ENCODE assay signal across 20 cellular contexts in genomic region chr11:125091877-125092664, GRCh38. TPM values are rescaled to one million over a fixed set of nuclear protein-coding genes. Genes with fewer than 3 reads are reported as not detected.
A peak's percentile ranks its signal among the peaks of the same experiment; 100 is the strongest.
DNase-seq lines count a peak whose midpoint lies in the region; ATAC-seq and TF ChIP-seq lines count a peak whose summit lies in the region.
"Had no signal": no experiment of that assay in that cellular context is flagged by ENCODE, and none has a peak within 500 bp of the region (broad histone marks: within the 10 kb centered on the region; RNA-seq: fewer than 3 reads in every experiment).

No MANE protein-coding gene starts in this region.

- no peak overlapping the region for H3K4me3 Mint-ChIP-seq in MCF 10A (ENCODE audit: unreplicated experiment)
- no peak overlapping the region for H3K4me3 Mint-ChIP-seq in brain
- H3K4me3 Mint-ChIP-seq in stimulated activated effector memory CD8-positive, alpha-beta T cell treated with anti-CD3 and anti-CD28 coated beads, Interleukin-12 subunit alpha, Interleukin-12 subunit beta, amount 100 ng/mL, for 72 hours, result no peak overlapping the region
- H3K4me3 Mint-ChIP-seq: activated B cell treated with CpG ODN at 0.5 μM for 24 hours; activated CD4-positive, alpha-beta memory T cell treated with anti-CD3 and anti-CD28 coated beads for 36 hours; natural killer cell; T-helper 2 cell treated with Interferon-gamma antibody and Interleukin-4, amounts not matched to agents 5 μg/mL and 100 μg/mL, for 36 hours had no signal

- ATAC-seq in stimulated activated effector memory CD8-positive, alpha-beta T cell treated with anti-CD3 and anti-CD28 coated beads, Interleukin-12 subunit alpha, Interleukin-12 subunit beta, amount 100 ng/mL, for 72 hours, result no peak
- ATAC-seq in HG02678 (IDR thresholded peaks at IDR 0.05; ENCODE audit: unreplicated experiment), result no peak
- ATAC-seq in GM18870 (IDR thresholded peaks at IDR 0.05; ENCODE audit: unreplicated experiment), result no peak
- no peak for ATAC-seq in HG02798 (IDR thresholded peaks at IDR 0.05; ENCODE audit: poor library complexity, unreplicated experiment)

- H3K27me3 Mint-ChIP-seq in MCF 10A (ENCODE audit: insufficient read depth, unreplicated experiment) (no peaks in the 10 kb centered on the region), brain (no peaks in the 10 kb centered on the region)
- H3K27me3 Mint-ChIP-seq: activated B cell treated with CpG ODN at 0.5 μM for 24 hours; activated CD4-positive, alpha-beta memory T cell treated with anti-CD3 and anti-CD28 coated beads for 36 hours; progenitor cell of endocrine pancreas had no signal

- H3K4me1 ChIP-seq in mammary epithelial cell (ENCODE audit: insufficient read depth, low read length) (peaks cover 14% of the 10 kb centered on the region), mesenchymal stem cell (ENCODE audit: control insufficient read depth, insufficient read depth, low read depth, low read length) (peaks cover 7% of the 10 kb centered on the region)
- H3K4me1 ChIP-seq: SJSA1 had no signal

- no peak overlapping the region for H2BK5ac ChIP-seq in mesenchymal stem cell (ENCODE audit: low read depth, low read length, poor library complexity, severe bottlenecking)

- no peak overlapping the region for H2BK15ac ChIP-seq in mesenchymal stem cell (ENCODE audit: low read depth, poor library complexity, severe bottlenecking)

- H3K9me3 Mint-ChIP-seq in MCF 10A (ENCODE audit: unreplicated experiment), result no peaks in the 10 kb centered on the region
- H3K9me3 Mint-ChIP-seq in brain, result no peaks in the 10 kb centered on the region
- no peaks in the 10 kb centered on the region for H3K9me3 Mint-ChIP-seq in stimulated activated effector memory CD8-positive, alpha-beta T cell treated with anti-CD3 and anti-CD28 coated beads, Interleukin-12 subunit alpha, Interleukin-12 subunit beta, amount 100 ng/mL, for 72 hours
- H3K9me3 Mint-ChIP-seq: activated B cell treated with CpG ODN at 0.5 μM for 24 hours; activated CD4-positive, alpha-beta memory T cell treated with anti-CD3 and anti-CD28 coated beads for 36 hours; natural killer cell; T-helper 2 cell treated with Interferon-gamma antibody and Interleukin-4, amounts not matched to agents 5 μg/mL and 100 μg/mL, for 36 hours had no signal

- H3K36me3 Mint-ChIP-seq in MCF 10A (ENCODE audit: insufficient read depth, unreplicated experiment) (peaks cover 22% of the 10 kb centered on the region), brain (peaks cover 11% of the 10 kb centered on the region)
- H3K36me3 Mint-ChIP-seq in stimulated activated effector memory CD8-positive, alpha-beta T cell treated with anti-CD3 and anti-CD28 coated beads, Interleukin-12 subunit alpha, Interleukin-12 subunit beta, amount 100 ng/mL, for 72 hours, result no peaks in the 10 kb centered on the region
- H3K36me3 Mint-ChIP-seq: natural killer cell had no signal

- no peak for DNase-seq in MCF 10A (ENCODE audit: unreplicated experiment)
- DNase-seq in mammary epithelial cell, result no peak
- DNase-seq in mesenchymal stem cell, result no peak
- DNase-seq in stimulated activated effector memory CD8-positive, alpha-beta T cell treated with anti-CD3 and anti-CD28 coated beads, Interleukin-12 subunit alpha, Interleukin-12 subunit beta, amount 100 ng/mL, for 72 hours (ENCODE audit: low spot score in 2 of 2), result no peak
- DNase-seq: activated B cell treated with CpG ODN at 0.5 μM for 24 hours; activated CD4-positive, alpha-beta memory T cell treated with anti-CD3 and anti-CD28 coated beads for 36 hours; activated gamma-delta T cell treated with Interleukin-2 at 50 U/mL for 16 hours; activated T-cell treated with anti-CD3 and anti-CD28 coated beads for 4 hours; natural killer cell; NCI-H2029; stimulated activated CD4-positive, alpha-beta T cell treated with anti-CD3 and anti-CD28 coated beads, Interleukin-2, amount 100 ng/mL, for 48 hours; stomach had no signal

- no peak overlapping the region for H3K14ac ChIP-seq in mesenchymal stem cell (ENCODE audit: low read length in 2 of 2)

- BruUV-seq in MCF 10A (replicated peaks; lab: Mats Ljungman, UMichigan) (no TSS peak), mammary epithelial cell (replicated peaks; lab: Mats Ljungman, UMichigan) (no TSS peak)

- 90% methylated on average over 6 of the region's 6 CpGs for WGBS in mammary epithelial cell (ENCODE audit: low coverage, missing lambda C conversion rate)
- WGBS in mesenchymal stem cell, result 87% methylated on average over 4 of the region's 6 CpGs

- H2BK120ac ChIP-seq in mesenchymal stem cell (ENCODE audit: low read depth, low read length), result peak overlapping the region; percentile 64

- dilution Hi-C loops in mammary epithelial cell (cut with HindIII; ENCODE audit: low sequenced_read_pairs), result no loop called here

- no peaks in the 10 kb centered on the region for H3K79me2 ChIP-seq in mammary epithelial cell (ENCODE audit: insufficient read depth, low read length)

- H3K79me1 ChIP-seq in mesenchymal stem cell (replicated peaks; ENCODE audit: low read length, poor library complexity, severe bottlenecking), result no peaks in the 10 kb centered on the region

- H3K4ac ChIP-seq in mesenchymal stem cell (ENCODE audit: low read depth in 1 of 2, low read length in 2 of 2), result peak overlapping the region; percentile 0 to 58

- H2AK5ac ChIP-seq in mesenchymal stem cell (ENCODE audit: low read length, severe bottlenecking), result peak overlapping the region; percentile 55

- no peaks in the 10 kb centered on the region for H3K27me3 ChIP-seq in mammary epithelial cell (ENCODE audit: insufficient read depth, low read length)
- H3K27me3 ChIP-seq in mesenchymal stem cell (ENCODE audit: control insufficient read depth in 1 of 2, insufficient read depth in 1 of 2, low read length in 2 of 2), result no peaks in the 10 kb centered on the region
- H3K27me3 ChIP-seq: BLaER1, SJSA1, stomach had no signal

- no peak overlapping the region for H3K9ac ChIP-seq in mammary epithelial cell (ENCODE audit: insufficient read depth, low read length)
- H3K9ac ChIP-seq in mesenchymal stem cell (ENCODE audit: low read length), result peak overlapping the region; percentile 65
- H3K9ac ChIP-seq: BLaER1 had no signal

- peak overlapping the region; percentile 4 for H4K91ac ChIP-seq in mesenchymal stem cell (ENCODE audit: low read length)

- H3K4me1 Mint-ChIP-seq in MCF 10A (ENCODE audit: insufficient read depth, unreplicated experiment) (peaks cover 8% of the 10 kb centered on the region), brain (peaks cover 19% of the 10 kb centered on the region)
- no peaks in the 10 kb centered on the region for H3K4me1 Mint-ChIP-seq in stimulated activated effector memory CD8-positive, alpha-beta T cell treated with anti-CD3 and anti-CD28 coated beads, Interleukin-12 subunit alpha, Interleukin-12 subunit beta, amount 100 ng/mL, for 72 hours

- no peak overlapping the region for H3K23ac ChIP-seq in mesenchymal stem cell (ENCODE audit: low read length in 2 of 2)

- H3K27ac Mint-ChIP-seq in MCF 10A (ENCODE audit: low read depth, unreplicated experiment) (peak overlapping the region; percentile 13), brain (peak overlapping the region; percentile 33 to 84 (median 68))
- H3K27ac Mint-ChIP-seq in stimulated activated effector memory CD8-positive, alpha-beta T cell treated with anti-CD3 and anti-CD28 coated beads, Interleukin-12 subunit alpha, Interleukin-12 subunit beta, amount 100 ng/mL, for 72 hours, result peak overlapping the region; percentile 26
- H3K27ac Mint-ChIP-seq: activated B cell treated with CpG ODN at 0.5 μM for 24 hours; activated CD4-positive, alpha-beta memory T cell treated with anti-CD3 and anti-CD28 coated beads for 36 hours; progenitor cell of endocrine pancreas; T-helper 2 cell treated with Interferon-gamma antibody and Interleukin-4, amounts not matched to agents 5 μg/mL and 100 μg/mL, for 36 hours had no signal

- peaks cover 2% of the 10 kb centered on the region for H3K36me3 ChIP-seq in mammary epithelial cell (ENCODE audit: insufficient read depth, low read length)
- peaks cover 0 to 28% of the 10 kb centered on the region in 2 experiments for H3K36me3 ChIP-seq in mesenchymal stem cell (ENCODE audit: control insufficient read depth in 1 of 2, insufficient read depth in 2 of 2, low read depth in 1 of 2, low read length in 2 of 2)
- H3K36me3 ChIP-seq: SJSA1 had no signal

- no peaks in the 10 kb centered on the region for H4K20me1 ChIP-seq in mammary epithelial cell (ENCODE audit: insufficient read depth, low read length)
- H4K20me1 ChIP-seq: BLaER1 had no signal

- H4K8ac ChIP-seq in mesenchymal stem cell (ENCODE audit: low read length), result peak overlapping the region; percentile 88

- H3K18ac ChIP-seq in mesenchymal stem cell (ENCODE audit: low read depth in 1 of 2, low read length in 2 of 2), result peak overlapping the region; percentile 44 to 73

- no peak for TF ChIP-seq CTCF in MCF 10A (IDR thresholded peaks at IDR 0.05; ENCODE audit: unreplicated experiment)
- no peak for TF ChIP-seq CTCF in mammary epithelial cell (conservative IDR thresholded peaks at IDR 0.05 in 1 of 2, IDR thresholded peaks at IDR 0.05 in 1 of 2; ENCODE audit: extremely low read depth in 1 of 2, insufficient read depth in 1 of 2, low read depth in 1 of 2, low read length in 2 of 2)
- no peak for TF ChIP-seq CTCF in brain (conservative IDR thresholded peaks at IDR 0.05)

- H3K4me3 ChIP-seq in mammary epithelial cell (replicated peaks in 1 of 3; ENCODE audit: insufficient read depth in 1 of 3, low read depth in 2 of 3, low read length in 3 of 3), result no peak overlapping the region
- H3K4me3 ChIP-seq in mesenchymal stem cell (ENCODE audit: insufficient read depth in 1 of 2, low read depth in 1 of 2, low read length in 2 of 2), result no peak overlapping the region
- H3K4me3 ChIP-seq: BLaER1, SJSA1, stomach had no signal

- POLR2A ChIA-PET in MCF 10A (lab: Yijun Ruan, JAX), result interaction anchor here (0.7 to 2.5 kb wide), 5 partner anchors 9 to 27 kb away, joined by 3 to 15 read pairs (median 3); no protein-coding TSS in a partner anchor

- intact Hi-C loops in MCF 10A (cut with micrococcal nuclease) (loop anchor here (2.0 kb wide), 1 partner anchor 255 kb away; no protein-coding TSS in a partner anchor), mammary epithelial cell (cut with micrococcal nuclease) (loop anchor here (1.0 to 5.0 kb wide), 3 partner anchors 49 to 255 kb away; no protein-coding TSS in a partner anchor)

- CTCF ChIA-PET in MCF 10A (lab: Yijun Ruan, JAX) (interaction anchor here (0.9 to 2.7 kb wide), 15 partner anchors 9 to 348 kb away, joined by 3 to 29 read pairs (median 4); partner anchors contain the start of gene TMEM218), mammary epithelial cell (lab: Charles Lee; ENCODE audit: low non-redundant PET) (no interaction called here)

- in situ Hi-C loops in mammary epithelial cell (cut with MboI; ENCODE audit: low sequenced_read_pairs in 2 of 2), result no loop called here

- H3K27ac ChIP-seq in mammary epithelial cell (ENCODE audit: insufficient read depth, low read depth, low read length) (no peak overlapping the region), mesenchymal stem cell (ENCODE audit: low read length, poor library complexity, severe bottlenecking) (peak overlapping the region; percentile 21)
- H3K27ac ChIP-seq: BLaER1, SJSA1 had no signal

- H2AFZ ChIP-seq in mammary epithelial cell (ENCODE audit: low read depth, low read length), result no peak overlapping the region
- H2AFZ ChIP-seq in mesenchymal stem cell (ENCODE audit: low read depth, low read length), result no peak overlapping the region

- no peaks in the 10 kb centered on the region for H3K9me3 ChIP-seq in mammary epithelial cell (replicated peaks; ENCODE audit: insufficient read depth, low read length)
- H3K9me3 ChIP-seq in mesenchymal stem cell (ENCODE audit: control insufficient read depth, low read length), result no peaks in the 10 kb centered on the region
- H3K9me3 ChIP-seq: BLaER1, SJSA1, stomach had no signal

- H3K4me2 ChIP-seq in mammary epithelial cell (ENCODE audit: insufficient read depth, low read depth, low read length) (no peak overlapping the region), mesenchymal stem cell (ENCODE audit: low read length, poor library complexity, severe bottlenecking) (no peak overlapping the region)
- H3K4me2 ChIP-seq: BLaER1 had no signal

- H2BK12ac ChIP-seq in mesenchymal stem cell (ENCODE audit: low read length in 2 of 2), result peak overlapping the region in 1 of 2 experiments; percentile 59

RNA-seq across cellular contexts. Expression of gene TMEM218, which starts 19.4 kb away (rescaled TPM):
- 21.1 and 31.3 TPM in 2 replicates for total RNA-seq in MCF 10A (2022)
- 10 to 100 TPM; 15.0 to 17.5 TPM for total RNA-seq in mammary epithelial cell
- 25.6 TPM for polyA plus RNA-seq in mammary epithelial cell
- polyA minus RNA-seq in mammary epithelial cell, result 0.31 TPM
- polyA plus RNA-seq in brain (ENCODE audit: insufficient read depth, low read depth, low replicate concordance), result 24.8 TPM
- polyA plus RNA-seq in mesenchymal stem cell (2013, experiment 1 of 2), result 19.4 TPM
- polyA plus RNA-seq in mesenchymal stem cell (2013, experiment 2 of 2), result 18.8 TPM

RNA-seq across cellular contexts. Expression of gene SLC37A2, which starts 29.0 kb away (rescaled TPM):
- total RNA-seq in MCF 10A (2022) (5.2 and 7.8 TPM in 2 replicates), mammary epithelial cell (10 to 100 TPM; 34.8 to 85.5 TPM)
- polyA plus RNA-seq in mammary epithelial cell (80.3 TPM), brain (ENCODE audit: insufficient read depth, low read depth, low replicate concordance) (2.0 TPM)
- polyA minus RNA-seq in mammary epithelial cell, result 76.7 TPM
- 1.3 TPM for polyA plus RNA-seq in mesenchymal stem cell (2013, experiment 1 of 2)
- 1.7 TPM for polyA plus RNA-seq in mesenchymal stem cell (2013, experiment 2 of 2)

Comparison
In these comparisons a context has a peak if more than half of its experiments do, and no peak if none do; other contexts are left out.
1. H3K27ac Mint-ChIP-seq: peak in every context shown above with its lines; median percentile 68 in brain; 26 in stimulated activated effector memory CD8-positive, alpha-beta T cell treated with anti-CD3 and anti-CD28 coated beads, Interleukin-12 subunit alpha, Interleukin-12 subunit beta, amount 100 ng/mL, for 72 hours; 13 in MCF 10A.